Comparison of ENCODE assay signal across 11 cellular contexts in the genomic region with DNA sequence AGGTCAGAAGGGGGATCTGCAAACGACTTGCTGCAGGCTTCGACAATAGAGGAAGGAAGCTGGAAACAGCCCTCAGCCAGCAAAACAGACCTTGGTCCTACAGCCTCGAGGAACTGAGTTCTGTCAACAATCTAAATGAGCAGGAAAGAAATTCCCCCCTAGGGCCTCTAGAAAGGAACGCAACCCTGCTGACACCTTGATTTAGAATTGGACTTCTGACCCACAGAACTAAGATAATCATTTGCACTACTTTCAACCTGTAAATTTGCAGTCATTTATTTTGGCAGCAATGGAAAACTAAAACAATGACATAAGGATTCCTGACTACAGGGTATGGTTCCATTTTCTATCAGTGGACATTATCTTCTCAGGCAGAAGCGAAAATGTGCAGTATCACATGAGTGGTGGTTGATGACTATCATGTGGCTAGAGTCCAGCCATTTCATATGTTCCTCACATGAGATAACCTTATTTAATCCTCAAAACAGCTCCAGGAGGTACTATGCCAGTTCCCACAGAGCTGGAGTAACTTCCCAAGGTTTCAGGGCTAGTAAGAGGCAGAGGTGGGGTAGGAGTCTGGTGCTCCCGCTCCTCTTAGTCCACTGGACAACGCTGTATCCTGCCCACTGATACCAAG.
DNase-seq lines count a peak whose midpoint lies in the region; ATAC-seq, FAIRE-seq and TF ChIP-seq lines count a peak whose summit lies in the region.
"Had no signal": no experiment of that assay in that cellular context is flagged by ENCODE, and none has a peak within 500 bp of the region (broad histone marks: within the 10 kb centered on the region; RNA-seq: fewer than 3 reads in every experiment).

No MANE protein-coding gene starts in this region.

- H3K4me3 ChIP-seq in astrocyte (ENCODE audit: insufficient read depth, low read depth, low read length): no peak overlapping the region
- no peak overlapping the region for H3K4me3 ChIP-seq in skeletal muscle tissue (ENCODE audit: low read length in 3 of 3)

- H3K9ac ChIP-seq in astrocyte (ENCODE audit: low read length) (no peak overlapping the region), skeletal muscle tissue (ENCODE audit: low read depth in 1 of 3, low read length in 3 of 3) (no peak overlapping the region)

- no peak overlapping the region for H3K27ac ChIP-seq in astrocyte (ENCODE audit: low read depth, low read length)
- H3K27ac ChIP-seq in skeletal muscle tissue (ENCODE audit: low read depth, low read length): peak overlapping the region; percentile 23

- H3K4me1 ChIP-seq in astrocyte (ENCODE audit: insufficient read depth, low read length): no peaks in the 10 kb centered on the region
- no peaks in the 10 kb centered on the region for H3K4me1 ChIP-seq in skeletal muscle tissue (ENCODE audit: control insufficient read depth in 3 of 3, insufficient read depth in 3 of 3, low read length in 3 of 3)

- no peaks in the 10 kb centered on the region for H3K36me3 Mint-ChIP-seq in astrocyte (ENCODE audit: low read depth, unreplicated experiment)
- no peaks in the 10 kb centered on the region for H3K36me3 Mint-ChIP-seq in stimulated activated memory B cell treated with anti-CD40 and anti-IgM and Interleukin-4, amounts not matched to agents 10 μg/mL and 1 μg/mL and 100 μg/mL, for 72 hours
- no peaks in the 10 kb centered on the region for H3K36me3 Mint-ChIP-seq in activated CD4-positive, alpha-beta T cell treated with anti-CD3 and anti-CD28 coated beads, Interleukin-2, amount 10 ng/mL, durations not matched to agents 7 days and 5 days (ENCODE audit: low read depth)

- no peaks in the 10 kb centered on the region for H3K27me3 Mint-ChIP-seq in astrocyte (ENCODE audit: low read depth, unreplicated experiment)
- no peaks in the 10 kb centered on the region for H3K27me3 Mint-ChIP-seq in stimulated activated memory B cell treated with anti-CD40 and anti-IgM and Interleukin-4, amounts not matched to agents 10 μg/mL and 1 μg/mL and 100 μg/mL, for 72 hours
- no peaks in the 10 kb centered on the region for H3K27me3 Mint-ChIP-seq in activated CD4-positive, alpha-beta T cell treated with anti-CD3 and anti-CD28 coated beads, Interleukin-2, amount 10 ng/mL, durations not matched to agents 7 days and 5 days

- POLR2A ChIA-PET in activated CD4-positive, alpha-beta T cell treated with anti-CD3 and anti-CD28 coated beads, Interleukin-2, amount 10 ng/mL, durations not matched to agents 7 days and 5 days (lab: Charles Lee): no interaction called here

- H3K4me1 Mint-ChIP-seq in astrocyte (ENCODE audit: low read depth, unreplicated experiment): peaks cover 11% of the 10 kb centered on the region
- H3K4me1 Mint-ChIP-seq in stimulated activated memory B cell treated with anti-CD40 and anti-IgM and Interleukin-4, amounts not matched to agents 10 μg/mL and 1 μg/mL and 100 μg/mL, for 72 hours: no peaks in the 10 kb centered on the region
- H3K4me1 Mint-ChIP-seq in activated CD4-positive, alpha-beta T cell treated with anti-CD3 and anti-CD28 coated beads, Interleukin-2, amount 10 ng/mL, durations not matched to agents 7 days and 5 days: no peaks in the 10 kb centered on the region

- H3K27ac Mint-ChIP-seq in astrocyte (ENCODE audit: unreplicated experiment): peak overlapping the region; percentile 26
- H3K27ac Mint-ChIP-seq in stimulated activated memory B cell treated with anti-CD40 and anti-IgM and Interleukin-4, amounts not matched to agents 10 μg/mL and 1 μg/mL and 100 μg/mL, for 72 hours: no peak overlapping the region
- no peak overlapping the region for H3K27ac Mint-ChIP-seq in activated CD4-positive, alpha-beta T cell treated with anti-CD3 and anti-CD28 coated beads, Interleukin-2, amount 10 ng/mL, durations not matched to agents 7 days and 5 days

- CTCF ChIA-PET in activated CD4-positive, alpha-beta T cell treated with anti-CD3 and anti-CD28 coated beads, Interleukin-2, amount 10 ng/mL, durations not matched to agents 7 days and 5 days (lab: Charles Lee): no interaction called here

- DNase-seq in HTR-8/SVneo (ENCODE audit: insufficient read length, low spot score) (no peak), astrocyte (ENCODE audit: low read depth) (peak; percentile 21), islet precursor cell (peak; percentile 74), NCI-H345 treated with DMSO at 0.1 percent for 48 hours (lab: John Stamatoyannopoulos, UW; ENCODE audit: unreplicated experiment) (no peak)
- no peak for DNase-seq in activated CD4-positive, alpha-beta T cell treated with anti-CD3 and anti-CD28 coated beads, Interleukin-2, amount 10 ng/mL, durations not matched to agents 7 days and 5 days
- DNase-seq: NCI-H1930, T1000 had no signal

- H3K36me3 ChIP-seq in astrocyte (ENCODE audit: insufficient read depth, low read length) (no peaks in the 10 kb centered on the region), skeletal muscle tissue (ENCODE audit: control insufficient read depth in 3 of 3, insufficient read depth in 3 of 3, low read length in 3 of 3) (no peaks in the 10 kb centered on the region)
- H3K36me3 ChIP-seq: thoracic aorta had no signal

- H4K20me1 ChIP-seq in astrocyte (ENCODE audit: insufficient read depth, low read length): no peaks in the 10 kb centered on the region

- H3K79me2 ChIP-seq in astrocyte (ENCODE audit: insufficient read depth, low read length): no peaks in the 10 kb centered on the region

- no peaks in the 10 kb centered on the region for H3K9me3 ChIP-seq in astrocyte (ENCODE audit: insufficient read depth, low read depth, low read length)
- H3K9me3 ChIP-seq in skeletal muscle tissue (ENCODE audit: control insufficient read depth in 3 of 3, low read length in 3 of 3): no peaks in the 10 kb centered on the region
- H3K9me3 ChIP-seq: thoracic aorta had no signal

- FAIRE-seq in HTR-8/SVneo (lab: Jason Lieb, UNC): peak; percentile 85
- FAIRE-seq in astrocyte (lab: Jason Lieb, UNC): no peak

- no peak overlapping the region for H2AFZ ChIP-seq in astrocyte (ENCODE audit: low read depth, low read length)

- ATAC-seq in HG03354 (IDR thresholded peaks at IDR 0.05; ENCODE audit: poor library complexity, severe bottlenecking, unreplicated experiment): no peak
- ATAC-seq in stimulated activated memory B cell treated with anti-CD40 and anti-IgM and Interleukin-4, amounts not matched to agents 10 μg/mL and 1 μg/mL and 100 μg/mL, for 72 hours: no peak

- H3K4me3 Mint-ChIP-seq in astrocyte (ENCODE audit: unreplicated experiment): no peak overlapping the region
- no peak overlapping the region for H3K4me3 Mint-ChIP-seq in stimulated activated memory B cell treated with anti-CD40 and anti-IgM and Interleukin-4, amounts not matched to agents 10 μg/mL and 1 μg/mL and 100 μg/mL, for 72 hours
- H3K4me3 Mint-ChIP-seq in activated CD4-positive, alpha-beta T cell treated with anti-CD3 and anti-CD28 coated beads, Interleukin-2, amount 10 ng/mL, durations not matched to agents 7 days and 5 days: no peak overlapping the region

- H3K27me3 ChIP-seq in astrocyte (ENCODE audit: insufficient read depth, low read length) (no peaks in the 10 kb centered on the region), skeletal muscle tissue (ENCODE audit: control insufficient read depth in 3 of 3, insufficient read depth in 3 of 3, low read length in 3 of 3) (no peaks in the 10 kb centered on the region)

- TF ChIP-seq CTCF in astrocyte (IDR thresholded peaks at IDR 0.05; ENCODE audit: insufficient read depth, low read depth, low read length): no peak

- H3K4me2 ChIP-seq in astrocyte (ENCODE audit: low read length): no peak overlapping the region

- H3K9me3 Mint-ChIP-seq in astrocyte (ENCODE audit: unreplicated experiment): peaks cover 2% of the 10 kb centered on the region
- no peaks in the 10 kb centered on the region for H3K9me3 Mint-ChIP-seq in stimulated activated memory B cell treated with anti-CD40 and anti-IgM and Interleukin-4, amounts not matched to agents 10 μg/mL and 1 μg/mL and 100 μg/mL, for 72 hours
- H3K9me3 Mint-ChIP-seq in activated CD4-positive, alpha-beta T cell treated with anti-CD3 and anti-CD28 coated beads, Interleukin-2, amount 10 ng/mL, durations not matched to agents 7 days and 5 days: no peaks in the 10 kb centered on the region

Comparison
In these comparisons a context has a peak if more than half of its experiments do, and no peak if none do; other contexts are left out.
1. DNase-seq: peak in astrocyte (single experiment) and islet precursor cell (single experiment); none in HTR-8/SVneo (single experiment), NCI-H345 treated with DMSO at 0.1 percent for 48 hours (single experiment) and activated CD4-positive, alpha-beta T cell treated with anti-CD3 and anti-CD28 coated beads, Interleukin-2, amount 10 ng/mL, durations not matched to agents 7 days and 5 days (single experiment).